8 cellular contexts compared by ENCODE assay signal in genomic region chr7:88927-89921, GRCh38.
DNase-seq lines count a peak whose midpoint lies in the region; ATAC-seq and TF ChIP-seq lines count a peak whose summit lies in the region.

No MANE protein-coding gene starts in this region.

- H3K4me3 ChIP-seq in AG04450 (ENCODE audit: low read depth, low read length) = no peak overlapping the region
- no peak overlapping the region for H3K4me3 ChIP-seq in Karpas-422 (ENCODE audit: low read length)
- no peak overlapping the region for H3K4me3 ChIP-seq in cardiac fibroblast (replicated peaks in 1 of 2; ENCODE audit: low read depth in 2 of 2, low read length in 2 of 2)

- no peaks in the 10 kb centered on the region for H4K20me1 ChIP-seq in Karpas-422 (ENCODE audit: insufficient read depth, low read depth, low read length)

- H3K27me3 ChIP-seq in AG04450 (ENCODE audit: control insufficient read depth, insufficient read depth, low read length) = peaks cover 2% of the 10 kb centered on the region
- no peaks in the 10 kb centered on the region for H3K27me3 ChIP-seq in Karpas-422 (ENCODE audit: low read length)

- no peaks in the 10 kb centered on the region for H3K79me2 ChIP-seq in Karpas-422 (ENCODE audit: low read length)

- no peaks in the 10 kb centered on the region; the same call in 1 of the 2 replicates for H3K4me1 ChIP-seq in Karpas-422 (ENCODE audit: low read length)

- H3K9me3 ChIP-seq in AG04450 (ENCODE audit: control insufficient read depth, insufficient read depth, low read length) (peaks cover 12% of the 10 kb centered on the region), Karpas-422 (ENCODE audit: low read length) (no peaks in the 10 kb centered on the region)

- peak overlapping the region; percentile 93 for H3K27ac ChIP-seq in AG04450 (ENCODE audit: low read depth, low read length)
- H3K27ac ChIP-seq in Karpas-422 (ENCODE audit: low read length) = no peak overlapping the region

- no peak overlapping the region for H3K4me2 ChIP-seq in Karpas-422 (ENCODE audit: low read depth, low read length, poor library complexity, severe bottlenecking)

- TF ChIP-seq CTCF in AG04450 (IDR thresholded peaks at IDR 0.05; ENCODE audit: low read depth, low read length) (no peak), cardiac fibroblast (IDR thresholded peaks at IDR 0.05; ENCODE audit: low read depth, low read length) (no peak)

- H3K36me3 ChIP-seq in Karpas-422 (ENCODE audit: insufficient read depth, low read length) = no peaks in the 10 kb centered on the region

- no peak overlapping the region for H3K9ac ChIP-seq in Karpas-422 (ENCODE audit: low read length)

- H3K9me2 ChIP-seq in Karpas-422 (replicated peaks; ENCODE audit: insufficient read depth, low read length) = no peaks in the 10 kb centered on the region

- no peak for ATAC-seq in GM19395 (IDR thresholded peaks at IDR 0.05; ENCODE audit: unreplicated experiment)
- no peak for ATAC-seq in GM21737 (IDR thresholded peaks at IDR 0.05; ENCODE audit: unreplicated experiment)

- H2AFZ ChIP-seq in Karpas-422 (ENCODE audit: low read length) = no peak overlapping the region

- CTCF ChIA-PET in AG04450 (lab: Charles Lee) = no interaction called here

- POLR2A ChIA-PET in AG04450 (lab: Yijun Ruan, JAX) = interaction anchor here (1.9 kb wide), 1 partner anchor 103 kb away, joined by 8 read pairs; the partner anchor contains the start of gene FAM20C

- no peak for DNase-seq in AG04450 (ENCODE audit: low read depth, low spot score)
- peak; percentile 41 for DNase-seq in Karpas-422
- DNase-seq in cardiac fibroblast (ENCODE audit: low read depth in 2 of 2) = peak; percentile 92 to 96
- DNase-seq in mesenteric fat pad (ENCODE audit: low spot score) = peak; percentile 91
- DNase-seq in medulla oblongata (ENCODE audit: extremely low spot score) = no peak
- DNase-seq in midbrain (lab: John Stamatoyannopoulos, UW) = no peak

Comparison
In these comparisons a context has a peak if more than half of its experiments do, and no peak if none do; other contexts are left out.
1. DNase-seq: peak in Karpas-422 (single experiment), cardiac fibroblast (2 of 2) and mesenteric fat pad (single experiment); none in AG04450 (single experiment), medulla oblongata (single experiment) and midbrain (single experiment).